11 cellular contexts compared by ENCODE assay signal in genomic region chr17:17929655-17930380, GRCh38. TPM values are rescaled to one million over a fixed set of nuclear protein-coding genes. Genes with fewer than 3 reads are reported as not detected.
DNase-seq lines count a peak whose midpoint lies in the region; ATAC-seq and TF ChIP-seq lines count a peak whose summit lies in the region.
"Had no signal": no experiment of that assay in that cellular context is flagged by ENCODE, and none has a peak within 500 bp of the region (broad histone marks: within the 10 kb centered on the region; RNA-seq: fewer than 3 reads in every experiment).

No MANE protein-coding gene starts in this region.

- H3K4me2 ChIP-seq in OCI-LY7 (ENCODE audit: low read length) = no peak overlapping the region

- intact Hi-C loops in Right ventricle myocardium superior (cut with DNase I) = loop anchor here (10.0 kb wide), 1 partner anchor 95 kb away; no protein-coding TSS in a partner anchor
- intact Hi-C loops in cardiac septum (cut with DNase I) = no loop called here
- intact Hi-C loops in naive thymus-derived CD4-positive, alpha-beta T cell (cut with micrococcal nuclease) = no loop called here
- intact Hi-C loops in OCI-LY7 (cut with micrococcal nuclease; ENCODE audit: unreplicated experiment) = no loop called here

- TF ChIP-seq CTCF in nephron (IDR thresholded peaks at IDR 0.05; ENCODE audit: unreplicated experiment in 3 of 3) (no peak), OCI-LY7 (conservative IDR thresholded peaks at IDR 0.05; ENCODE audit: low read length) (no peak)

- no peak overlapping the region for H3K4me3 Mint-ChIP-seq in nephron
- H3K4me3 Mint-ChIP-seq in naive thymus-derived CD4-positive, alpha-beta T cell = no peak overlapping the region
- H3K4me3 Mint-ChIP-seq: stimulated activated naive CD8-positive, alpha-beta T cell treated with anti-CD3 and anti-CD28 coated beads, Interleukin-15, amount 100 ng/mL, for 72 hours had no signal

- H3K4me1 ChIP-seq in naive thymus-derived CD4-positive, alpha-beta T cell (ENCODE audit: control insufficient read depth in 2 of 2, insufficient read depth in 2 of 2, low read length in 2 of 2) = peaks cover under 1 to 4% of the 10 kb centered on the region in 2 donors
- H3K4me1 ChIP-seq in OCI-LY7 (ENCODE audit: insufficient read depth, low read length, poor library complexity, severe bottlenecking) = no peaks in the 10 kb centered on the region

- no peaks in the 10 kb centered on the region for H3K36me3 Mint-ChIP-seq in nephron (ENCODE audit: low read depth)
- H3K36me3 Mint-ChIP-seq in naive thymus-derived CD4-positive, alpha-beta T cell = peaks cover 0 to 10% (median 1%) of the 10 kb centered on the region in 5 donors

- no peak overlapping the region for H2AFZ ChIP-seq in OCI-LY7 (ENCODE audit: low read length)

- no peaks in the 10 kb centered on the region for H3K27me3 Mint-ChIP-seq in nephron (ENCODE audit: low read depth)
- H3K27me3 Mint-ChIP-seq in naive thymus-derived CD4-positive, alpha-beta T cell = no peaks in the 10 kb centered on the region
- H3K27me3 Mint-ChIP-seq: stimulated activated naive CD8-positive, alpha-beta T cell treated with anti-CD3 and anti-CD28 coated beads, Interleukin-15, amount 100 ng/mL, for 72 hours had no signal

- no peaks in the 10 kb centered on the region for H3K36me3 ChIP-seq in naive thymus-derived CD4-positive, alpha-beta T cell (ENCODE audit: control insufficient read depth in 2 of 3, insufficient read depth in 3 of 3, low read length in 3 of 3)
- no peaks in the 10 kb centered on the region for H3K36me3 ChIP-seq in OCI-LY7 (ENCODE audit: insufficient read depth, low read length)

- no TSS peak for BruUV-seq in OCI-LY7 (replicated peaks; lab: Mats Ljungman, UMichigan)

- no peak for DNase-seq in Right ventricle myocardium superior
- no peak for DNase-seq in cardiac septum (ENCODE audit: low spot score)
- peak; percentile 42 for DNase-seq in fibroblast of peridontal ligament (ENCODE audit: extremely low read depth)
- no peak for DNase-seq in effector CD4-positive, alpha-beta T cell
- DNase-seq in NCI-H2171 treated with DMSO at 0.1 percent for 48 hours (lab: John Stamatoyannopoulos, UW) = no peak
- DNase-seq in naive thymus-derived CD4-positive, alpha-beta T cell = no peak
- no peak for DNase-seq in OCI-LY7 (ENCODE audit: low spot score)
- DNase-seq: foreskin melanocyte; NCI-H2107; stimulated activated naive CD8-positive, alpha-beta T cell treated with anti-CD3 and anti-CD28 coated beads, Interleukin-15, amount 100 ng/mL, for 72 hours had no signal

- peak overlapping the region; percentile 54 to 84 (median 81) for H3K27ac Mint-ChIP-seq in nephron
- H3K27ac Mint-ChIP-seq in naive thymus-derived CD4-positive, alpha-beta T cell = peak overlapping the region in 4 of 9 donors; percentile 48 to 83 (median 54)

- no peaks in the 10 kb centered on the region for H3K79me2 ChIP-seq in OCI-LY7 (ENCODE audit: insufficient read depth, low read depth, low read length)

- no peak overlapping the region for H3K27ac ChIP-seq in naive thymus-derived CD4-positive, alpha-beta T cell (ENCODE audit: low read depth, low read length)
- no peak overlapping the region for H3K27ac ChIP-seq in OCI-LY7 (ENCODE audit: low read depth, low read length, poor library complexity, severe bottlenecking)

- peaks cover 51% of the 10 kb centered on the region for H3K4me1 Mint-ChIP-seq in nephron
- H3K4me1 Mint-ChIP-seq in naive thymus-derived CD4-positive, alpha-beta T cell = peaks cover 7 to 65% (median 41%) of the 10 kb centered on the region in 7 donors

- no peaks in the 10 kb centered on the region for H3K27me3 ChIP-seq in naive thymus-derived CD4-positive, alpha-beta T cell (ENCODE audit: control insufficient read depth in 2 of 2, insufficient read depth in 2 of 2, low read length in 2 of 2)

- CTCF ChIA-PET in naive thymus-derived CD4-positive, alpha-beta T cell (lab: Charles Lee) = interaction anchor here (1.7 kb wide), 1 partner anchor 11 kb away, joined by 3 read pairs; no protein-coding TSS in a partner anchor
- CTCF ChIA-PET in OCI-LY7 (lab: Charles Lee; ENCODE audit: unreplicated experiment) = interaction anchor here (0.6 kb wide), 1 partner anchor 207 kb away, joined by 3 read pairs; no protein-coding TSS in a partner anchor

- no peaks in the 10 kb centered on the region for H4K20me1 ChIP-seq in OCI-LY7 (ENCODE audit: insufficient read depth, low read length)

- no peaks in the 10 kb centered on the region for H3K9me2 ChIP-seq in OCI-LY7 (ENCODE audit: insufficient read depth, low read length)

- POLR2A ChIA-PET in naive thymus-derived CD4-positive, alpha-beta T cell (lab: Charles Lee) = interaction anchor here (0.5 kb wide), 1 partner anchor 16 kb away, joined by 3 read pairs; no protein-coding TSS in a partner anchor
- POLR2A ChIA-PET in OCI-LY7 (lab: Charles Lee) = no interaction called here

- ATAC-seq in Right ventricle myocardium superior (ENCODE audit: poor library complexity) = peak; percentile 38
- no peak for ATAC-seq in naive thymus-derived CD4-positive, alpha-beta T cell
- ATAC-seq: stimulated activated naive CD8-positive, alpha-beta T cell treated with anti-CD3 and anti-CD28 coated beads, Interleukin-15, amount 100 ng/mL, for 72 hours had no signal

- no peaks in the 10 kb centered on the region for H3K9me3 ChIP-seq in naive thymus-derived CD4-positive, alpha-beta T cell (ENCODE audit: control insufficient read depth in 2 of 3, low read length in 3 of 3)
- no peaks in the 10 kb centered on the region for H3K9me3 ChIP-seq in OCI-LY7 (ENCODE audit: low read length)

- no peak overlapping the region for H3K4me3 ChIP-seq in naive thymus-derived CD4-positive, alpha-beta T cell (ENCODE audit: low read length)
- no peak overlapping the region for H3K4me3 ChIP-seq in OCI-LY7 (ENCODE audit: low read depth, low read length, poor library complexity, severe bottlenecking)

- no peaks in the 10 kb centered on the region for H3K9me3 Mint-ChIP-seq in nephron
- H3K9me3 Mint-ChIP-seq in naive thymus-derived CD4-positive, alpha-beta T cell = no peaks in the 10 kb centered on the region
- H3K9me3 Mint-ChIP-seq: stimulated activated naive CD8-positive, alpha-beta T cell treated with anti-CD3 and anti-CD28 coated beads, Interleukin-15, amount 100 ng/mL, for 72 hours had no signal

RNA-seq across cellular contexts. Expression of gene TOM1L2, which starts 42.4 kb away (rescaled TPM):
- total RNA-seq in Right ventricle myocardium superior (253 TPM), cardiac septum (261 TPM), OCI-LY7 (2022) (14.3 and 16.4 TPM in 2 replicates)
- 10 to 100 TPM; 35.1 to 84.1 (median 63.4) TPM for total RNA-seq in naive thymus-derived CD4-positive, alpha-beta T cell
- 10 to 100 TPM in 1 of 2 donors, 1 to 10 TPM in 1; 6.9 to 16.9 TPM for polyA plus RNA-seq in naive thymus-derived CD4-positive, alpha-beta T cell
- total RNA-seq in OCI-LY7 (2014; rRNA removed; shearing (Covaris generic)) = 4.9 and 5.4 TPM in 2 replicates

RNA-seq across cellular contexts. Expression of gene DRC3, which starts 42.8 kb away (rescaled TPM):
- total RNA-seq in Right ventricle myocardium superior (1.4 TPM), cardiac septum (1.9 TPM), OCI-LY7 (2022) (0.19 and 0.50 TPM in 2 replicates)
- 1 to 10 TPM in 1 of 5 experiments, under 1 TPM in 1, not detected in 3; 1.00 to 2.4 TPM for total RNA-seq in naive thymus-derived CD4-positive, alpha-beta T cell
- polyA plus RNA-seq in naive thymus-derived CD4-positive, alpha-beta T cell = under 1 TPM in 1 of 2 donors, not detected in 1; 0.50 TPM
- not detected in 2 replicates for total RNA-seq in OCI-LY7 (2014; rRNA removed; shearing (Covaris generic))
